2 cellular contexts compared by ENCODE assay signal in genomic region chr17:36750316-36750885, GRCh38.
TF ChIP-seq lines count a peak whose summit lies in the region.

No MANE protein-coding gene starts in this region.

TF ChIP-seq in HepG2, 621 proteins besides CTCF, POLR2A, EP300 and RAD21:
- TF ChIP-seq, protein P1, sequence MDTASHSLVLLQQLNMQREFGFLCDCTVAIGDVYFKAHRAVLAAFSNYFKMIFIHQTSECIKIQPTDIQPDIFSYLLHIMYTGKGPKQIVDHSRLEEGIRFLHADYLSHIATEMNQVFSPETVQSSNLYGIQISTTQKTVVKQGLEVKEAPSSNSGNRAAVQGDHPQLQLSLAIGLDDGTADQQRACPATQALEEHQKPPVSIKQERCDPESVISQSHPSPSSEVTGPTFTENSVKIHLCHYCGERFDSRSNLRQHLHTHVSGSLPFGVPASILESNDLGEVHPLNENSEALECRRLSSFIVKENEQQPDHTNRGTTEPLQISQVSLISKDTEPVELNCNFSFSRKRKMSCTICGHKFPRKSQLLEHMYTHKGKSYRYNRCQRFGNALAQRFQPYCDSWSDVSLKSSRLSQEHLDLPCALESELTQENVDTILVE (CRISPR knock-in tag; IDR thresholded peaks at IDR 0.05), result no peak
- TF ChIP-seq MBD4 (IDR thresholded peaks at IDR 0.05; ENCODE audit: borderline replicate concordance, low read length) (no peak), CREB1 (IDR thresholded peaks at IDR 0.05) (peak; percentile 95), CREB1 (CRISPR knock-in tag; IDR thresholded peaks at IDR 0.05) (no peak), KDM3A (CRISPR knock-in tag; IDR thresholded peaks at IDR 0.05; ENCODE audit: low read depth) (no peak), ZNF629 (CRISPR knock-in tag; conservative IDR thresholded peaks at IDR 0.05) (no peak), ATF7 (IDR thresholded peaks at IDR 0.05) (peak; percentile 100), ATF7 (CRISPR knock-in tag; IDR thresholded peaks at IDR 0.05) (no peak)

TF ChIP-seq in H1, 55 proteins besides CTCF, POLR2A, EP300 and RAD21:
- TF ChIP-seq TBP (IDR thresholded peaks at IDR 0.05; ENCODE audit: low read depth, low read length), result no peak
- no peak for TF ChIP-seq RNF2 (IDR thresholded peaks at IDR 0.05; ENCODE audit: borderline replicate concordance, low read depth, low read length, missing control alignments, poor library complexity, severe bottlenecking)
- TF ChIP-seq TAF1 (IDR thresholded peaks at IDR 0.05; ENCODE audit: low read depth, low read length), result no peak
- TF ChIP-seq FOSL1 (IDR thresholded peaks at IDR 0.05; ENCODE audit: insufficient read depth, low read depth, low read length), result no peak
- TF ChIP-seq SUZ12 (IDR thresholded peaks at IDR 0.05; ENCODE audit: low read length), result no peak
- TF ChIP-seq PHF8 (conservative IDR thresholded peaks at IDR 0.05; ENCODE audit: low read depth, low read length), result no peak
- no peak for TF ChIP-seq EZH2 (IDR thresholded peaks at IDR 0.05; ENCODE audit: low read depth, low read length, severe bottlenecking)
- no peak for TF ChIP-seq CREB1 (IDR thresholded peaks at IDR 0.05)
- TF ChIP-seq TAF7 (optimal IDR thresholded peaks at IDR 0.05; ENCODE audit: borderline replicate concordance, low read depth, low read length), result no peak
- TF ChIP-seq ATF3 (IDR thresholded peaks at IDR 0.05; ENCODE audit: insufficient read depth, low read depth, low read length), result no peak
- TF ChIP-seq ASH2L (IDR thresholded peaks at IDR 0.05; ENCODE audit: low read length), result no peak
- no peak for TF ChIP-seq KDM4A (IDR thresholded peaks at IDR 0.05; ENCODE audit: low read depth, low read length, severe bottlenecking)
- no peak for TF ChIP-seq CHD1 (IDR thresholded peaks at IDR 0.05; ENCODE audit: low read depth, low read length)
- TF ChIP-seq CEBPB (IDR thresholded peaks at IDR 0.05; ENCODE audit: low read depth, low read length), result no peak
- TF ChIP-seq NANOG (IDR thresholded peaks at IDR 0.05; ENCODE audit: insufficient read depth, low read depth, low read length, poor library complexity, severe bottlenecking), result no peak
- no peak for TF ChIP-seq POLR2AphosphoS5 (IDR thresholded peaks at IDR 0.05; ENCODE audit: low read depth, low read length)
- no peak for TF ChIP-seq CBX5 (IDR thresholded peaks at IDR 0.05; ENCODE audit: low read depth, low read length)
- TF ChIP-seq SIN3A (conservative IDR thresholded peaks at IDR 0.05 in 1 of 2, IDR thresholded peaks at IDR 0.05 in 1 of 2; ENCODE audit: low read depth in 1 of 2, low read length in 2 of 2), result no peak
TF ChIP-seq in H1: peak in this region for 0.
